ENCODE assay signal across 1 cellular context in the genomic region with DNA sequence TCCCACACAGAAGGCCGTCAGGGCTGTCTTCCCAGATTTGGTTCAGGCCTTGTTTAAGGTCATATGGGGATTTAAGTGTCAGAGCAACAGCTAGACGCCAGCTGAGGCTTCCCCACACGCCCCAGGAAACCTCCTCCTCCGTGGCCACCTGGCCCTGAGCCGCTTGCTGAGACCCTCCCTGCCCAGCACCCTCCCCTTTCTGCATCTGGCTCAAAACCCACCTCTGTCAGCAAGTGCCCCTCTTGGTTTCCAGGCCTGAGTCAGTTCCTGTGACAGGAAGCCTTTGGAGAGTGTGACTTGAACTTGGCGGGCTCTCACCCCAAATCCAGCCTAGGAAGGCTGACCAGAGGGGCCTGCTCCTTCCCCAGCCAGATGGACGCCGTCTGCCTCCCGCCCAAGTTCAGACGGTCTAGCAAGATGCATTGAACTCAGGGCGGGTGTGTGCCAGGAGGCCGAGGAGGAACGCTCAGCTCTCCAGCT.
TF ChIP-seq lines count a peak whose summit lies in the region.

No MANE protein-coding gene starts in this region.

TF ChIP-seq in H1, 55 proteins besides CTCF, POLR2A, EP300 and RAD21:
- TF ChIP-seq GTF2F1 (IDR thresholded peaks at IDR 0.05; ENCODE audit: borderline replicate concordance, low read depth, low read length) (no peak), RNF2 (IDR thresholded peaks at IDR 0.05; ENCODE audit: borderline replicate concordance, low read depth, low read length, missing control alignments, poor library complexity, severe bottlenecking) (no peak), GABPA (IDR thresholded peaks at IDR 0.05; ENCODE audit: borderline replicate concordance, insufficient read depth, low read length) (no peak), POLR2AphosphoS5 (IDR thresholded peaks at IDR 0.05; ENCODE audit: low read depth, low read length) (no peak), BRCA1 (IDR thresholded peaks at IDR 0.05; ENCODE audit: low read depth, low read length) (no peak)
